10 cellular contexts compared by ENCODE assay signal in genomic region chr10:33612551-33612950, GRCh38.
DNase-seq lines count a peak whose midpoint lies in the region; ATAC-seq and TF ChIP-seq lines count a peak whose summit lies in the region.
"Had no signal": no experiment of that assay in that cellular context is flagged by ENCODE, and none has a peak within 500 bp of the region (broad histone marks: within the 10 kb centered on the region; RNA-seq: fewer than 3 reads in every experiment).

No MANE protein-coding gene starts in this region.

- H3K14ac ChIP-seq in mesenchymal stem cell (ENCODE audit: low read length in 2 of 2), result no peak overlapping the region

- no peak overlapping the region for H3K27ac ChIP-seq in mesenchymal stem cell (ENCODE audit: low read length, poor library complexity, severe bottlenecking)

- H3K4me1 Mint-ChIP-seq in WTC11 (peaks cover 10% of the 10 kb centered on the region), progenitor cell of endocrine pancreas (ENCODE audit: low read depth) (peaks cover 14% of the 10 kb centered on the region)

- H2AK5ac ChIP-seq in mesenchymal stem cell (ENCODE audit: low read length, severe bottlenecking), result no peak overlapping the region

- H3K4me3 ChIP-seq in mesenchymal stem cell (ENCODE audit: insufficient read depth in 1 of 2, low read depth in 1 of 2, low read length in 2 of 2), result peak overlapping the region in 1 of 2 experiments; percentile 68

- POLR2A ChIA-PET in WTC11 (lab: Charles Lee), result interaction anchor here (0.6 kb wide), 1 partner anchor 260 kb away, joined by 4 read pairs; no protein-coding TSS in a partner anchor

- no peak overlapping the region for H2BK5ac ChIP-seq in mesenchymal stem cell (ENCODE audit: low read depth, low read length, poor library complexity, severe bottlenecking)

- H3K9ac ChIP-seq in mesenchymal stem cell (ENCODE audit: low read length), result peak overlapping the region; percentile 85

- H3K27me3 Mint-ChIP-seq in WTC11 (ENCODE audit: low read depth) (no peaks in the 10 kb centered on the region), progenitor cell of endocrine pancreas (no peaks in the 10 kb centered on the region)

- H3K36me3 ChIP-seq in mesenchymal stem cell (ENCODE audit: control insufficient read depth in 1 of 2, insufficient read depth in 2 of 2, low read depth in 1 of 2, low read length in 2 of 2), result no peaks in the 10 kb centered on the region

- no peaks in the 10 kb centered on the region for H3K79me1 ChIP-seq in mesenchymal stem cell (replicated peaks; ENCODE audit: low read length, poor library complexity, severe bottlenecking)

- no peak overlapping the region for H2BK15ac ChIP-seq in mesenchymal stem cell (ENCODE audit: low read depth, poor library complexity, severe bottlenecking)

- H3K4me3 Mint-ChIP-seq in WTC11, result no peak overlapping the region
- no peak overlapping the region for H3K4me3 Mint-ChIP-seq in progenitor cell of endocrine pancreas (ENCODE audit: low read depth)

- no peak overlapping the region for H3K27ac Mint-ChIP-seq in WTC11
- no peak overlapping the region for H3K27ac Mint-ChIP-seq in progenitor cell of endocrine pancreas

- no peaks in the 10 kb centered on the region for H3K4me1 ChIP-seq in mesenchymal stem cell (ENCODE audit: control insufficient read depth, insufficient read depth, low read depth, low read length)

- 88% methylated on average over 3 of the region's 3 CpGs for WGBS in mesenchymal stem cell

- H3K18ac ChIP-seq in mesenchymal stem cell (ENCODE audit: low read depth in 1 of 2, low read length in 2 of 2), result no peak overlapping the region

- H3K9me3 Mint-ChIP-seq in WTC11 (peaks cover 25% of the 10 kb centered on the region), progenitor cell of endocrine pancreas (ENCODE audit: low read depth) (peaks cover 9% of the 10 kb centered on the region)

- no peak overlapping the region for H2AFZ ChIP-seq in mesenchymal stem cell (ENCODE audit: low read depth, low read length)

- H3K36me3 Mint-ChIP-seq in WTC11 (peaks cover 9% of the 10 kb centered on the region), progenitor cell of endocrine pancreas (ENCODE audit: insufficient read depth) (no peaks in the 10 kb centered on the region)

- H3K23ac ChIP-seq in mesenchymal stem cell (ENCODE audit: low read length in 2 of 2), result no peak overlapping the region

- CTCF ChIA-PET in WTC11 (lab: Charles Lee), result no interaction called here

- no peaks in the 10 kb centered on the region for H3K27me3 ChIP-seq in mesenchymal stem cell (ENCODE audit: control insufficient read depth in 1 of 2, insufficient read depth in 1 of 2, low read length in 2 of 2)

- H3K9me3 ChIP-seq in mesenchymal stem cell (ENCODE audit: control insufficient read depth, low read length), result no peaks in the 10 kb centered on the region

- peak; percentile 81 for ATAC-seq in HG03439 (IDR thresholded peaks at IDR 0.05; ENCODE audit: unreplicated experiment)
- ATAC-seq in HG02763 (IDR thresholded peaks at IDR 0.05; ENCODE audit: unreplicated experiment), result no peak
- no peak for ATAC-seq in WTC11

- TF ChIP-seq CTCF in WTC11 (IDR thresholded peaks at IDR 0.05) (no peak), progenitor cell of endocrine pancreas (IDR thresholded peaks at IDR 0.05; ENCODE audit: unreplicated experiment) (no peak)

- peak; percentile 74 for DNase-seq in AG20443 (ENCODE audit: low spot score)
- DNase-seq in central memory CD4-positive, alpha-beta T cell, result peak; percentile 5
- DNase-seq in mesenchymal stem cell, result peak; percentile 84
- no peak for DNase-seq in WTC11 (ENCODE audit: low spot score)
- DNase-seq in GDM1 (lab: John Stamatoyannopoulos, UW), result no peak
- no peak for DNase-seq in progenitor cell of endocrine pancreas (ENCODE audit: low spot score, unreplicated experiment)
- DNase-seq: anterior cingulate cortex, H7 had no signal

- H4K91ac ChIP-seq in mesenchymal stem cell (ENCODE audit: low read length), result no peak overlapping the region

- no peak overlapping the region for H2BK120ac ChIP-seq in mesenchymal stem cell (ENCODE audit: low read depth, low read length)

- no peak overlapping the region for H4K8ac ChIP-seq in mesenchymal stem cell (ENCODE audit: low read length)

- no peak overlapping the region for H3K4ac ChIP-seq in mesenchymal stem cell (ENCODE audit: low read depth in 1 of 2, low read length in 2 of 2)

- H2BK12ac ChIP-seq in mesenchymal stem cell (ENCODE audit: low read length in 2 of 2), result no peak overlapping the region

- no peak overlapping the region for H3K4me2 ChIP-seq in mesenchymal stem cell (ENCODE audit: low read length, poor library complexity, severe bottlenecking)

TF ChIP-seq in WTC11, 78 proteins besides CTCF, POLR2A, EP300 and RAD21:
- no peak for TF ChIP-seq SOX15 (CRISPR knock-in tag; IDR thresholded peaks at IDR 0.05)
- TF ChIP-seq SP1 (CRISPR knock-in tag; conservative IDR thresholded peaks at IDR 0.05), result no peak
- TF ChIP-seq ZNF532 (CRISPR knock-in tag; IDR thresholded peaks at IDR 0.05; ENCODE audit: borderline replicate concordance), result no peak

Comparison
In these comparisons a context has a peak if more than half of its experiments do, and no peak if none do; other contexts are left out.
1. DNase-seq: peak in AG20443 (single experiment), central memory CD4-positive, alpha-beta T cell (single experiment) and mesenchymal stem cell (single experiment); none in WTC11 (single experiment), GDM1 (single experiment) and progenitor cell of endocrine pancreas (single experiment).